In the genomic region with DNA sequence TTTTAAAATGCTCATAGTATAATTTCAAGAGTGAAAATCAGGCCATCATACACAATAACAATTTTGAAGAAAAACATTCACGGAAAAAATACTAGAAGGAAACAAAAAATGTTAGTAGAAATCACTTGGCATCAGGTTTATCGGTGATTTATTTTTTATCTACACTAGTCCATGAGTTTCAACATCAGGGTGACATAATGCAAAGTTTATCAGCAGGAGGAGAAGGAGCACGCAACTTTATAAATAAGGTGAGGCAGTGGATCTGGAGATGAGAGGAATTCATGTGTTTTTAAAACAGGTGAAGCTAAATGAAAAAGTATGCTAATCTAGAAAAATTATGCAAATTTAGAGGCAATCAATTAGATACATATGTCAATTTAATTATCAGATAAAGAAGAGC, we compare ENCODE assay signal across 26 cellular contexts. TPM values are rescaled to one million over a fixed set of nuclear protein-coding genes. Genes with fewer than 3 reads are reported as not detected.
DNase-seq lines count a peak whose midpoint lies in the region; ATAC-seq, FAIRE-seq and TF ChIP-seq lines count a peak whose summit lies in the region.
"Had no signal": no experiment of that assay in that cellular context is flagged by ENCODE, and none has a peak within 500 bp of the region (broad histone marks: within the 10 kb centered on the region; RNA-seq: fewer than 3 reads in every experiment).

No MANE protein-coding gene starts in this region.

- POLR2A ChIA-PET in activated CD4-positive, alpha-beta memory T cell treated with anti-CD3 and anti-CD28 coated beads for 36 hours (lab: Charles Lee): no interaction called here
- POLR2A ChIA-PET in activated CD4-positive, alpha-beta memory T cell treated with anti-CD3 and anti-CD28 coated beads, Interleukin-2, amount 10 ng/mL, durations not matched to agents 7 days and 5 days (lab: Charles Lee): interaction anchor here (3.0 kb wide), 1 partner anchor 13 kb away, joined by 10 read pairs; no protein-coding TSS in a partner anchor

- no peaks in the 10 kb centered on the region for H3K27me3 Mint-ChIP-seq in activated CD4-positive, alpha-beta memory T cell treated with anti-CD3 and anti-CD28 coated beads for 36 hours
- no peaks in the 10 kb centered on the region for H3K27me3 Mint-ChIP-seq in activated CD4-positive, alpha-beta memory T cell treated with anti-CD3 and anti-CD28 coated beads, Interleukin-2, amount 10 ng/mL, durations not matched to agents 7 days and 5 days
- H3K27me3 Mint-ChIP-seq in activated naive CD8-positive, alpha-beta T cell: no peaks in the 10 kb centered on the region
- H3K27me3 Mint-ChIP-seq in activated naive CD8-positive, alpha-beta T cell treated with anti-CD3 and anti-CD28 coated beads, Interleukin-2, amount 50 U/mL, for 24 hours: no peaks in the 10 kb centered on the region
- H3K27me3 Mint-ChIP-seq: B cell had no signal

- no peak for DNase-seq in activated CD4-positive, alpha-beta memory T cell treated with anti-CD3 and anti-CD28 coated beads for 36 hours
- DNase-seq in activated CD4-positive, alpha-beta memory T cell treated with anti-CD3 and anti-CD28 coated beads, Interleukin-2, amount 10 ng/mL, durations not matched to agents 7 days and 5 days: no peak
- DNase-seq in activated naive CD8-positive, alpha-beta T cell treated with anti-CD3 and anti-CD28 coated beads, Interleukin-2, amount 50 U/mL, for 24 hours: no peak
- DNase-seq in DMS79 treated with DMSO at 0.1 percent for 48 hours (lab: John Stamatoyannopoulos, UW) (no peak), GM13977 (ENCODE audit: low spot score) (no peak)
- DNase-seq: GOT3; HFFc6; KBM-7; MV-4-11; NCI-H1105; NCI-H1436 treated with DMSO at 0.1 percent for 48 hours; NCI-H187 treated with DMSO at 0.1 percent for 48 hours; NCI-H2107; NCI-H446 treated with DMSO at 0.1 percent for 48 hours; NCI-H526; NCI-H82; NK-92 treated with Interleukin-12 subunit alpha and Interleukin-12 subunit beta, amount 100 ng/mL, for 24 hours; PC-3; SJCRH30 had no signal

- CTCF ChIA-PET in activated CD4-positive, alpha-beta memory T cell treated with anti-CD3 and anti-CD28 coated beads for 36 hours (lab: Charles Lee): no interaction called here
- CTCF ChIA-PET in activated CD4-positive, alpha-beta memory T cell treated with anti-CD3 and anti-CD28 coated beads, Interleukin-2, amount 10 ng/mL, durations not matched to agents 7 days and 5 days (lab: Charles Lee): interaction anchor here (0.7 kb wide), 1 partner anchor 223 kb away, joined by 3 read pairs; no protein-coding TSS in a partner anchor

- peak overlapping the region; percentile 49 for H3K27ac Mint-ChIP-seq in activated CD4-positive, alpha-beta memory T cell treated with anti-CD3 and anti-CD28 coated beads for 36 hours
- no peak overlapping the region for H3K27ac Mint-ChIP-seq in activated CD4-positive, alpha-beta memory T cell treated with anti-CD3 and anti-CD28 coated beads, Interleukin-2, amount 10 ng/mL, durations not matched to agents 7 days and 5 days
- peak overlapping the region; percentile 90 for H3K27ac Mint-ChIP-seq in activated naive CD8-positive, alpha-beta T cell
- no peak overlapping the region for H3K27ac Mint-ChIP-seq in activated naive CD8-positive, alpha-beta T cell treated with anti-CD3 and anti-CD28 coated beads, Interleukin-2, amount 50 U/mL, for 24 hours
- H3K27ac Mint-ChIP-seq: B cell, HFFc6 had no signal

- intact Hi-C loops in activated CD4-positive, alpha-beta memory T cell treated with anti-CD3 and anti-CD28 coated beads for 36 hours (cut with micrococcal nuclease): no loop called here

- ATAC-seq in activated naive CD8-positive, alpha-beta T cell treated with anti-CD3 and anti-CD28 coated beads, Interleukin-2, amount 50 U/mL, for 24 hours: no peak
- no peak for ATAC-seq in HG02970 (IDR thresholded peaks at IDR 0.05; ENCODE audit: low FRiP score, unreplicated experiment)
- ATAC-seq: PC-3, Right ventricle myocardium inferior had no signal

- H3K4me3 Mint-ChIP-seq in activated CD4-positive, alpha-beta memory T cell treated with anti-CD3 and anti-CD28 coated beads for 36 hours: no peak overlapping the region
- no peak overlapping the region for H3K4me3 Mint-ChIP-seq in activated CD4-positive, alpha-beta memory T cell treated with anti-CD3 and anti-CD28 coated beads, Interleukin-2, amount 10 ng/mL, durations not matched to agents 7 days and 5 days
- no peak overlapping the region for H3K4me3 Mint-ChIP-seq in activated naive CD8-positive, alpha-beta T cell
- no peak overlapping the region for H3K4me3 Mint-ChIP-seq in activated naive CD8-positive, alpha-beta T cell treated with anti-CD3 and anti-CD28 coated beads, Interleukin-2, amount 50 U/mL, for 24 hours
- H3K4me3 Mint-ChIP-seq: B cell, HFFc6 had no signal

- in situ Hi-C loops in GM13977 (cut with MboI; ENCODE audit: low pct_unique_long_range_greater_than_20kb, low sequenced_read_pairs, unreplicated experiment): no loop called here

- peaks cover 43% of the 10 kb centered on the region for H3K36me3 Mint-ChIP-seq in activated CD4-positive, alpha-beta memory T cell treated with anti-CD3 and anti-CD28 coated beads for 36 hours
- peaks cover 64% of the 10 kb centered on the region for H3K36me3 Mint-ChIP-seq in activated CD4-positive, alpha-beta memory T cell treated with anti-CD3 and anti-CD28 coated beads, Interleukin-2, amount 10 ng/mL, durations not matched to agents 7 days and 5 days (ENCODE audit: low read depth)
- peaks cover 24% of the 10 kb centered on the region for H3K36me3 Mint-ChIP-seq in activated naive CD8-positive, alpha-beta T cell
- peaks cover 38% of the 10 kb centered on the region for H3K36me3 Mint-ChIP-seq in activated naive CD8-positive, alpha-beta T cell treated with anti-CD3 and anti-CD28 coated beads, Interleukin-2, amount 50 U/mL, for 24 hours (ENCODE audit: low read depth)

- peaks cover 49% of the 10 kb centered on the region for H3K4me1 Mint-ChIP-seq in activated CD4-positive, alpha-beta memory T cell treated with anti-CD3 and anti-CD28 coated beads for 36 hours (ENCODE audit: low read depth)
- peaks cover 9% of the 10 kb centered on the region for H3K4me1 Mint-ChIP-seq in activated CD4-positive, alpha-beta memory T cell treated with anti-CD3 and anti-CD28 coated beads, Interleukin-2, amount 10 ng/mL, durations not matched to agents 7 days and 5 days
- H3K4me1 Mint-ChIP-seq in activated naive CD8-positive, alpha-beta T cell (ENCODE audit: low read depth): peaks cover 54% of the 10 kb centered on the region
- H3K4me1 Mint-ChIP-seq in activated naive CD8-positive, alpha-beta T cell treated with anti-CD3 and anti-CD28 coated beads, Interleukin-2, amount 50 U/mL, for 24 hours: peaks cover 35% of the 10 kb centered on the region
- H3K4me1 Mint-ChIP-seq: B cell had no signal

- TF ChIP-seq CTCF in GM13977 (IDR thresholded peaks at IDR 0.05; ENCODE audit: extremely low read depth, insufficient read depth, missing control alignments): no peak

- FAIRE-seq in islet of Langerhans (lab: Jason Lieb, UNC): peak; percentile 73
- FAIRE-seq: D721Med had no signal

- peaks cover 6% of the 10 kb centered on the region for H3K9me3 Mint-ChIP-seq in activated CD4-positive, alpha-beta memory T cell treated with anti-CD3 and anti-CD28 coated beads for 36 hours
- peaks cover 20% of the 10 kb centered on the region for H3K9me3 Mint-ChIP-seq in activated CD4-positive, alpha-beta memory T cell treated with anti-CD3 and anti-CD28 coated beads, Interleukin-2, amount 10 ng/mL, durations not matched to agents 7 days and 5 days
- H3K9me3 Mint-ChIP-seq in activated naive CD8-positive, alpha-beta T cell (ENCODE audit: low read depth): no peaks in the 10 kb centered on the region
- H3K9me3 Mint-ChIP-seq in activated naive CD8-positive, alpha-beta T cell treated with anti-CD3 and anti-CD28 coated beads, Interleukin-2, amount 50 U/mL, for 24 hours: peaks cover 10% of the 10 kb centered on the region

RNA-seq across cellular contexts. Expression of a gene that starts 54.2 kb away (rescaled TPM):
- 10 to 100 TPM; 71.9 to 76.7 TPM for total RNA-seq in activated CD4-positive, alpha-beta memory T cell treated with anti-CD3 and anti-CD28 coated beads for 36 hours
- 10 to 100 TPM; 69.8 to 80.6 TPM for total RNA-seq in activated CD4-positive, alpha-beta memory T cell treated with anti-CD3 and anti-CD28 coated beads, Interleukin-2, amount 10 ng/mL, durations not matched to agents 7 days and 5 days
- total RNA-seq: RPMI7951 had no signal

Comparison
In these comparisons a context has a peak if more than half of its experiments do, and no peak if none do; other contexts are left out.
1. H3K27ac Mint-ChIP-seq: peak in activated CD4-positive, alpha-beta memory T cell treated with anti-CD3 and anti-CD28 coated beads for 36 hours (single experiment) and activated naive CD8-positive, alpha-beta T cell (single experiment); none in activated CD4-positive, alpha-beta memory T cell treated with anti-CD3 and anti-CD28 coated beads, Interleukin-2, amount 10 ng/mL, durations not matched to agents 7 days and 5 days (single experiment) and activated naive CD8-positive, alpha-beta T cell treated with anti-CD3 and anti-CD28 coated beads, Interleukin-2, amount 50 U/mL, for 24 hours (single experiment).